Comparison of ENCODE assay signal across 9 cellular contexts in genomic region chr1:235050911-235051360, GRCh38.
DNase-seq lines count a peak whose midpoint lies in the region; ATAC-seq and TF ChIP-seq lines count a peak whose summit lies in the region.
"Had no signal": no experiment of that assay in that cellular context is flagged by ENCODE, and none has a peak within 500 bp of the region (broad histone marks: within the 10 kb centered on the region; RNA-seq: fewer than 3 reads in every experiment).

No MANE protein-coding gene starts in this region.

- no peaks in the 10 kb centered on the region for H3K27me3 Mint-ChIP-seq in activated CD4-positive, alpha-beta T cell treated with anti-CD3 and anti-CD28 coated beads, Interleukin-2, amount 10 ng/mL, durations not matched to agents 7 days and 5 days

- TF ChIP-seq CTCF in fibroblast of mammary gland (conservative IDR thresholded peaks at IDR 0.05; ENCODE audit: control insufficient read depth, insufficient read depth, low read depth, low read length) = no peak

- ATAC-seq in HG03354 (IDR thresholded peaks at IDR 0.05; ENCODE audit: poor library complexity, severe bottlenecking, unreplicated experiment) (peak; percentile 45), HG03520 (IDR thresholded peaks at IDR 0.05; ENCODE audit: unreplicated experiment) (no peak)

- CTCF ChIA-PET in activated CD4-positive, alpha-beta T cell treated with anti-CD3 and anti-CD28 coated beads, Interleukin-2, amount 10 ng/mL, durations not matched to agents 7 days and 5 days (lab: Charles Lee) = interaction anchor here (0.5 to 1.6 kb wide), 10 partner anchors 10 to 725 kb away, joined by 3 to 4 read pairs (median 3); no protein-coding TSS in a partner anchor

- H3K4me3 ChIP-seq in fibroblast of mammary gland (ENCODE audit: control insufficient read depth, low read depth, low read length) (no peak overlapping the region), stomach smooth muscle (ENCODE audit: low read length in 2 of 2) (no peak overlapping the region)

- H3K9me3 Mint-ChIP-seq in activated CD4-positive, alpha-beta T cell treated with anti-CD3 and anti-CD28 coated beads, Interleukin-2, amount 10 ng/mL, durations not matched to agents 7 days and 5 days = no peaks in the 10 kb centered on the region

- peak; percentile 48 to 63 for DNase-seq in activated CD4-positive, alpha-beta T cell treated with anti-CD3 and anti-CD28 coated beads, Interleukin-2, amount 50 U/mL, for 48 hours
- no peak for DNase-seq in activated CD4-positive, alpha-beta T cell treated with anti-CD3 and anti-CD28 coated beads, Interleukin-2, amount 10 ng/mL, durations not matched to agents 7 days and 5 days
- DNase-seq in fibroblast of mammary gland (ENCODE audit: low read depth) = peak; percentile 91
- DNase-seq in MV-4-11 (lab: John Stamatoyannopoulos, UW) = no peak
- DNase-seq in RKO (ENCODE audit: low spot score) = no peak
- DNase-seq: AML-193 had no signal

- H3K4me1 ChIP-seq in stomach smooth muscle (ENCODE audit: control insufficient read depth, insufficient read depth, low read length) = peaks cover 31% of the 10 kb centered on the region

- no peaks in the 10 kb centered on the region for H3K9me3 ChIP-seq in stomach smooth muscle (ENCODE audit: control insufficient read depth in 2 of 2, low read length in 2 of 2)

- no peaks in the 10 kb centered on the region for H3K36me3 Mint-ChIP-seq in activated CD4-positive, alpha-beta T cell treated with anti-CD3 and anti-CD28 coated beads, Interleukin-2, amount 10 ng/mL, durations not matched to agents 7 days and 5 days (ENCODE audit: low read depth)

- peak overlapping the region; percentile 6 for H3K27ac ChIP-seq in stomach smooth muscle (ENCODE audit: low read length)

- no peak overlapping the region for H3K27ac Mint-ChIP-seq in activated CD4-positive, alpha-beta T cell treated with anti-CD3 and anti-CD28 coated beads, Interleukin-2, amount 10 ng/mL, durations not matched to agents 7 days and 5 days

- no peaks in the 10 kb centered on the region for H3K27me3 ChIP-seq in stomach smooth muscle (ENCODE audit: control insufficient read depth in 1 of 2, insufficient read depth in 2 of 2, low read length in 2 of 2)

- H3K4me3 Mint-ChIP-seq in activated CD4-positive, alpha-beta T cell treated with anti-CD3 and anti-CD28 coated beads, Interleukin-2, amount 10 ng/mL, durations not matched to agents 7 days and 5 days = no peak overlapping the region

- POLR2A ChIA-PET in activated CD4-positive, alpha-beta T cell treated with anti-CD3 and anti-CD28 coated beads, Interleukin-2, amount 10 ng/mL, durations not matched to agents 7 days and 5 days (lab: Charles Lee) = interaction anchor here (0.9 kb wide), 1 partner anchor 27 kb away, joined by 3 read pairs; no protein-coding TSS in a partner anchor

- no peaks in the 10 kb centered on the region for H3K36me3 ChIP-seq in stomach smooth muscle (ENCODE audit: control insufficient read depth in 2 of 2, insufficient read depth in 2 of 2, low read length in 2 of 2)

- H3K4me1 Mint-ChIP-seq in activated CD4-positive, alpha-beta T cell treated with anti-CD3 and anti-CD28 coated beads, Interleukin-2, amount 10 ng/mL, durations not matched to agents 7 days and 5 days = peaks cover 23% of the 10 kb centered on the region

- H3K9ac ChIP-seq in stomach smooth muscle (ENCODE audit: low read length in 2 of 2) = peak overlapping the region in 1 of 2 donors; percentile 11

Comparison
In these comparisons a context has a peak if more than half of its experiments do, and no peak if none do; other contexts are left out.
1. DNase-seq: peak in activated CD4-positive, alpha-beta T cell treated with anti-CD3 and anti-CD28 coated beads, Interleukin-2, amount 50 U/mL, for 48 hours (2 of 2) and fibroblast of mammary gland (single experiment); none in activated CD4-positive, alpha-beta T cell treated with anti-CD3 and anti-CD28 coated beads, Interleukin-2, amount 10 ng/mL, durations not matched to agents 7 days and 5 days (single experiment), MV-4-11 (single experiment) and RKO (single experiment).